13 cellular contexts compared by ENCODE assay signal in the genomic region with DNA sequence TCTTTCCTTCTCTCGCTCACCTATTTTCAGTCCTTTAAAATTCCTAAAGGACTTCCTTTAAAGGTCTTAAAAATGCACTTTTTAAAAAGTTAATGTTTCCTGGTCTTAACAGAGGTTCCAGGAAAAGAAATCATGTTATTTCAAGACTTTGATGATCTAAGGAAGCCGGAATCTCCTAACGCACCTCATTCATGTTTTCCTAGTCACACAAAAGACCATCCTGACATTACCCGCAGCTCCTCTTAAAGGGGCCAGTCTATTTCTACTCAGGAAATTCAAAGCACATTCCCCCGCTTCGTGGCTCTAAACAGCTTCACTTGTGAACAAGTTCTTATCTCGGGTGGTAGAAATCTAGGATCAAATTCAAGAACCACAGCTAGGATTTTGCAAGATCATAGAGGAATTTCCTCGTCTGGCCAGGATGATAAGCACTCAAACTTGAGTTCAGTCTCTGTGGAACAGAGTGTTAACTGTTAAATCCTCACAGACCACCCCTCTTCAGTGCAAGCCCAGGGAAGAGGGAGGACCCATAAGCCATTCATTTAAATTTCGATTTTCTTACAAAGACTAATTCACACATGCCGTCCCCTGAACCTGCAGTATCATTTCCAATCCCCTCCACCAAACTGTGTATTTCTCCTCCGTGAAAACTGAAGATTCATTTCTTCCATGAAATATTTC.
DNase-seq lines count a peak whose midpoint lies in the region; TF ChIP-seq lines count a peak whose summit lies in the region.
"Had no signal": no experiment of that assay in that cellular context is flagged by ENCODE, and none has a peak within 500 bp of the region (broad histone marks: within the 10 kb centered on the region; RNA-seq: fewer than 3 reads in every experiment).

No MANE protein-coding gene starts in this region.

- no peak for TF ChIP-seq CTCF in brain microvascular endothelial cell (IDR thresholded peaks at IDR 0.05; ENCODE audit: low read depth, low read length, missing control alignments)

- H3K36me3 ChIP-seq in brain microvascular endothelial cell (replicated peaks): no peaks in the 10 kb centered on the region
- no peaks in the 10 kb centered on the region for H3K36me3 ChIP-seq in urinary bladder (ENCODE audit: insufficient read depth)
- H3K36me3 ChIP-seq: esophagus muscularis mucosa, HAP-1 had no signal

- H3K4me1 ChIP-seq in urinary bladder (ENCODE audit: insufficient read depth): no peaks in the 10 kb centered on the region

- H3K27ac ChIP-seq in brain microvascular endothelial cell (peak overlapping the region; percentile 51), urinary bladder (ENCODE audit: low read depth) (peak overlapping the region; percentile 41)
- H3K27ac ChIP-seq: esophagus muscularis mucosa had no signal

- peak; percentile 25 for DNase-seq in HK-2 (ENCODE audit: unreplicated experiment)
- peak; percentile 82 for DNase-seq in brain microvascular endothelial cell
- peak; percentile 91 for DNase-seq in kidney tubule cell (ENCODE audit: low spot score)
- no peak for DNase-seq in NOMO-1 treated with DMSO at 0.1 percent for 48 hours (lab: John Stamatoyannopoulos, UW; ENCODE audit: unreplicated experiment)
- DNase-seq in NCI-H510A treated with DMSO at 0.1 percent for 48 hours (lab: John Stamatoyannopoulos, UW): no peak
- DNase-seq in stimulated activated CD4-positive, alpha-beta T cell treated with anti-CD3 and anti-CD28 coated beads, Interleukin-2, amount 100 ng/mL, for 48 hours: no peak
- DNase-seq: activated CD4-positive, alpha-beta T cell treated with anti-CD3 and anti-CD28 coated beads, Interleukin-2, amount 10 ng/mL, durations not matched to agents 24 days and 14 days; DND-41; NCI-H524 treated with DMSO at 0.1 percent for 48 hours had no signal

- H3K4me3 ChIP-seq in brain microvascular endothelial cell (ENCODE audit: low read depth, low read length): peak overlapping the region; percentile 18
- no peak overlapping the region for H3K4me3 ChIP-seq in urinary bladder (ENCODE audit: low read depth, low read length)
- H3K4me3 ChIP-seq: esophagus muscularis mucosa, HAP-1, skin epidermis had no signal

- in situ Hi-C loops in brain microvascular endothelial cell (cut with HindIII; ENCODE audit: low pct_ligation_motif_present, low sequenced_read_pairs): no loop called here

- 27% methylated on average over 11 of the region's 11 CpGs for WGBS in urinary bladder

- H3K27me3 ChIP-seq in brain microvascular endothelial cell (replicated peaks): no peaks in the 10 kb centered on the region
- H3K27me3 ChIP-seq: esophagus muscularis mucosa had no signal

Comparison
In these comparisons a context has a peak if more than half of its experiments do, and no peak if none do; other contexts are left out.
1. DNase-seq: peak in HK-2 (single experiment), brain microvascular endothelial cell (single experiment) and kidney tubule cell (single experiment); none in NOMO-1 treated with DMSO at 0.1 percent for 48 hours (single experiment), NCI-H510A treated with DMSO at 0.1 percent for 48 hours (single experiment) and stimulated activated CD4-positive, alpha-beta T cell treated with anti-CD3 and anti-CD28 coated beads, Interleukin-2, amount 100 ng/mL, for 48 hours (0 of 2).